Comparison of ENCODE assay signal across 9 cellular contexts in genomic region chr7:121960678-121961461, GRCh38.
DNase-seq lines count a peak whose midpoint lies in the region; ATAC-seq and TF ChIP-seq lines count a peak whose summit lies in the region.
"Had no signal": no experiment of that assay in that cellular context is flagged by ENCODE, and none has a peak within 500 bp of the region (broad histone marks: within the 10 kb centered on the region; RNA-seq: fewer than 3 reads in every experiment).

No MANE protein-coding gene starts in this region.

- H2AFZ ChIP-seq in H9 (ENCODE audit: low read length): no peak overlapping the region
- peak overlapping the region; percentile 15 for H2AFZ ChIP-seq in fibroblast of lung (ENCODE audit: low read length)

- no peak overlapping the region for H2BK20ac ChIP-seq in H9 (ENCODE audit: low read depth, low read length, poor library complexity, severe bottlenecking)

- H3K4me1 ChIP-seq in H9 (ENCODE audit: insufficient read depth, low read length) (peaks cover 22% of the 10 kb centered on the region), Panc1 (ENCODE audit: control insufficient read depth, insufficient read depth, low read length) (no peaks in the 10 kb centered on the region), fibroblast of lung (ENCODE audit: control insufficient read depth, extremely low read depth, insufficient read depth, low read length) (no peaks in the 10 kb centered on the region)
- H3K4me1 ChIP-seq in CD8-positive, alpha-beta T cell (ENCODE audit: insufficient read depth, low read length): no peaks in the 10 kb centered on the region

- H4K91ac ChIP-seq in H9 (ENCODE audit: insufficient read length, low read depth, low read length): no peak overlapping the region

- H3K27ac ChIP-seq in H9 (ENCODE audit: insufficient read length, low read depth, low read length) (peak overlapping the region; percentile 11), Panc1 (ENCODE audit: low read length) (no peak overlapping the region), fibroblast of lung (ENCODE audit: insufficient read depth, low read length) (no peak overlapping the region)
- H3K27ac ChIP-seq in CD8-positive, alpha-beta T cell (ENCODE audit: low read depth, low read length): no peak overlapping the region

- H3K4me1 Mint-ChIP-seq in H9: peaks cover 46 to 56% of the 10 kb centered on the region in 2 experiments
- H3K4me1 Mint-ChIP-seq in CD8-positive, alpha-beta T cell (ENCODE audit: low read depth): no peaks in the 10 kb centered on the region

- no peak overlapping the region for H4K5ac ChIP-seq in H9 (ENCODE audit: insufficient read length, low read depth, low read length)

- H3K4me3 ChIP-seq in Panc1 (ENCODE audit: low read depth in 2 of 2, low read length in 2 of 2): no peak overlapping the region
- no peak overlapping the region for H3K4me3 ChIP-seq in fibroblast of lung (replicated peaks in 1 of 4; ENCODE audit: control extremely low read depth in 1 of 4, insufficient read depth in 1 of 4, low read depth in 3 of 4, low read length in 4 of 4)
- H3K4me3 ChIP-seq in CD8-positive, alpha-beta T cell (ENCODE audit: low read depth, low read length): no peak overlapping the region

- peak overlapping the region; percentile 45 to 93 (median 82) for H3K27ac Mint-ChIP-seq in H9
- no peak overlapping the region for H3K27ac Mint-ChIP-seq in CD8-positive, alpha-beta T cell

- intact Hi-C loops in Panc1 (cut with micrococcal nuclease; ENCODE audit: unreplicated experiment): no loop called here
- intact Hi-C loops in CD8-positive, alpha-beta T cell (cut with DNase I, micrococcal nuclease): no loop called here

- WGBS in H9 (ENCODE audit: extremely low coverage, insufficient read length, low lambda C conversion rate): no CpG with 5 or more reads among the region's 5 CpGs

- no peak overlapping the region for H2BK12ac ChIP-seq in H9 (ENCODE audit: insufficient read length, low read depth, low read length)

- H3K9me3 ChIP-seq in H9 (ENCODE audit: control insufficient read depth, low read depth, low read length) (no peaks in the 10 kb centered on the region), Panc1 (ENCODE audit: control insufficient read depth, insufficient read depth, low read depth, low read length) (no peaks in the 10 kb centered on the region), fibroblast of lung (ENCODE audit: control insufficient read depth, insufficient read depth, low read depth, low read length) (no peaks in the 10 kb centered on the region)
- H3K9me3 ChIP-seq in CD8-positive, alpha-beta T cell (ENCODE audit: low read length): no peaks in the 10 kb centered on the region

- H3K23ac ChIP-seq in H9 (ENCODE audit: insufficient read length, low read depth, low read length): no peak overlapping the region

- H4K8ac ChIP-seq in H9 (replicated peaks; ENCODE audit: insufficient read length, low read depth, low read length): no peak overlapping the region

- no TSS peak for BruUV-seq in Panc1 (replicated peaks; lab: Mats Ljungman, UMichigan)

- DNase-seq in H9 (peak; percentile 34), Panc1 (ENCODE audit: low read depth, low spot score) (peak; percentile 43), fibroblast of lung (ENCODE audit: low read depth in 2 of 2) (peak; percentile 37 to 91), renal cortical epithelial cell (ENCODE audit: low read depth) (peak; percentile 3)
- DNase-seq in CD8-positive, alpha-beta T cell: no peak
- DNase-seq: dermis blood vessel endothelial cell; stimulated activated CD4-positive, alpha-beta T cell treated with anti-CD3 and anti-CD28 coated beads, Interleukin-12 subunit alpha, Interleukin-12 subunit beta, amount 100 ng/mL, for 4 hours had no signal

- H3K9ac ChIP-seq in H9 (ENCODE audit: extremely low read depth, insufficient read length, low read length) (no peak overlapping the region), fibroblast of lung (ENCODE audit: insufficient read depth, low read length) (no peak overlapping the region)

- no peaks in the 10 kb centered on the region for H3K23me2 ChIP-seq in H9 (ENCODE audit: insufficient read length, low read depth, low read length, poor library complexity, severe bottlenecking)

- CTCF ChIA-PET in Panc1 (lab: Charles Lee): interaction anchor here (0.6 kb wide), 1 partner anchor 266 kb away, joined by 3 read pairs; no protein-coding TSS in a partner anchor
- CTCF ChIA-PET in CD8-positive, alpha-beta T cell (lab: Charles Lee): interaction anchor here (0.8 kb wide), 1 partner anchor 16 kb away, joined by 3 read pairs; no protein-coding TSS in a partner anchor

- no peak overlapping the region for H3K4me2 ChIP-seq in H9 (ENCODE audit: insufficient read depth, insufficient read length, low read length)
- H3K4me2 ChIP-seq in fibroblast of lung (ENCODE audit: extremely low read depth, insufficient read depth, low read length): no peak overlapping the region

- ATAC-seq in Panc1 (peak; percentile 48), GM21528 (IDR thresholded peaks at IDR 0.05; ENCODE audit: low FRiP score, unreplicated experiment) (no peak), GM19035 (IDR thresholded peaks at IDR 0.05; ENCODE audit: unreplicated experiment) (no peak)
- ATAC-seq in CD8-positive, alpha-beta T cell: no peak

- H3K79me1 ChIP-seq in H9 (ENCODE audit: insufficient read depth, low read depth, low read length, poor library complexity, severe bottlenecking): no peaks in the 10 kb centered on the region

- peak overlapping the region in 1 of 2 experiments; percentile 25; a peak in 2 of 5 replicates for H3K4me3 Mint-ChIP-seq in H9
- H3K4me3 Mint-ChIP-seq in CD8-positive, alpha-beta T cell: no peak overlapping the region

- no peak overlapping the region for H3T11ph ChIP-seq in H9 (ENCODE audit: low read length)

- POLR2A ChIA-PET in Panc1 (lab: Charles Lee): interaction anchor here (0.5 kb wide), 1 partner anchor 1175 kb away, joined by 4 read pairs; no protein-coding TSS in a partner anchor
- POLR2A ChIA-PET in CD8-positive, alpha-beta T cell (lab: Charles Lee): no interaction called here

- no peak overlapping the region for H3K4ac ChIP-seq in H9 (ENCODE audit: low read depth, low read length)

- no peak overlapping the region for H2BK5ac ChIP-seq in H9 (ENCODE audit: insufficient read length, low read length)

- no peak overlapping the region for H3K56ac ChIP-seq in H9 (ENCODE audit: insufficient read length, low read depth, low read length)

- H3K14ac ChIP-seq in H9 (ENCODE audit: insufficient read depth, low read length): no peak overlapping the region

- no peaks in the 10 kb centered on the region for H3K9me3 Mint-ChIP-seq in H9
- H3K9me3 Mint-ChIP-seq in CD8-positive, alpha-beta T cell: peaks cover 14% of the 10 kb centered on the region

- H3K36me3 Mint-ChIP-seq in H9 (ENCODE audit: insufficient read depth in 1 of 3, low read depth in 3 of 3): peaks cover 5 to 23% (median 18%) of the 10 kb centered on the region in 3 experiments; a peak in 6 of 7 replicates
- H3K36me3 Mint-ChIP-seq in CD8-positive, alpha-beta T cell: no peaks in the 10 kb centered on the region

- H4K20me1 ChIP-seq in H9 (ENCODE audit: control insufficient read depth, insufficient read depth, insufficient read length) (no peaks in the 10 kb centered on the region), fibroblast of lung (ENCODE audit: control insufficient read depth, extremely low read depth, insufficient read depth, low read length) (no peaks in the 10 kb centered on the region)

- no peak overlapping the region for H2BK120ac ChIP-seq in H9 (ENCODE audit: low read depth, low read length, poor library complexity, severe bottlenecking)

- no peaks in the 10 kb centered on the region for H3K36me3 ChIP-seq in Panc1 (ENCODE audit: control insufficient read depth, insufficient read depth, low read length)
- H3K36me3 ChIP-seq in fibroblast of lung (ENCODE audit: control insufficient read depth, insufficient read depth, low read length): no peaks in the 10 kb centered on the region
- H3K36me3 ChIP-seq in CD8-positive, alpha-beta T cell (ENCODE audit: insufficient read depth, low read length): no peaks in the 10 kb centered on the region

- H3K18ac ChIP-seq in H9 (ENCODE audit: insufficient read length, low read depth, low read length): no peak overlapping the region

- no peak for TF ChIP-seq CTCF in H9 (conservative IDR thresholded peaks at IDR 0.05)
- TF ChIP-seq CTCF in Panc1 (IDR thresholded peaks at IDR 0.05): peak; percentile 8; the same call in 1 of the 2 replicates
- no peak for TF ChIP-seq CTCF in fibroblast of lung (conservative IDR thresholded peaks at IDR 0.05 in 1 of 2, IDR thresholded peaks at IDR 0.05 in 1 of 2; ENCODE audit: low read depth in 1 of 2, low read length in 2 of 2)
- no peak for TF ChIP-seq CTCF in CD8-positive, alpha-beta T cell (IDR thresholded peaks at IDR 0.05)

- H3K27me3 Mint-ChIP-seq in H9 (ENCODE audit: low read depth): no peaks in the 10 kb centered on the region
- H3K27me3 Mint-ChIP-seq in CD8-positive, alpha-beta T cell (ENCODE audit: low read depth): no peaks in the 10 kb centered on the region

- in situ Hi-C loops in Panc1 (cut with HindIII; ENCODE audit: low pct_unique_long_range_greater_than_20kb, low sequenced_read_pairs): no loop called here

- H2AK5ac ChIP-seq in H9 (ENCODE audit: insufficient read length, low read length): no peak overlapping the region

- H2BK15ac ChIP-seq in H9 (ENCODE audit: low read depth, low read length): no peak overlapping the region

- H3K27me3 ChIP-seq in H9 (ENCODE audit: insufficient read depth, low read length) (no peaks in the 10 kb centered on the region), Panc1 (ENCODE audit: control insufficient read depth, insufficient read depth, low read length) (no peaks in the 10 kb centered on the region), fibroblast of lung (ENCODE audit: control insufficient read depth, insufficient read depth, low read length) (no peaks in the 10 kb centered on the region)
- no peaks in the 10 kb centered on the region for H3K27me3 ChIP-seq in CD8-positive, alpha-beta T cell (ENCODE audit: insufficient read depth, low read length)

- H3K79me2 ChIP-seq in H9 (ENCODE audit: insufficient read depth, low read length) (peaks cover 16% of the 10 kb centered on the region; the same call in 1 of the 2 replicates), fibroblast of lung (ENCODE audit: control insufficient read depth, insufficient read depth, low read length) (no peaks in the 10 kb centered on the region)

Comparison
In these comparisons a context has a peak if more than half of its experiments do, and no peak if none do; other contexts are left out.
1. DNase-seq: peak in H9 (single experiment), Panc1 (single experiment), fibroblast of lung (2 of 2) and renal cortical epithelial cell (single experiment); none in CD8-positive, alpha-beta T cell (0 of 7).